Comparison of ENCODE assay signal across 12 cellular contexts in genomic region chr2:233083782-233084181, GRCh38. TPM values are rescaled to one million over a fixed set of nuclear protein-coding genes. Genes with fewer than 3 reads are reported as not detected.
DNase-seq lines count a peak whose midpoint lies in the region; ATAC-seq, FAIRE-seq and TF ChIP-seq lines count a peak whose summit lies in the region.
"Had no signal": no experiment of that assay in that cellular context is flagged by ENCODE, and none has a peak within 500 bp of the region (broad histone marks: within the 10 kb centered on the region; RNA-seq: fewer than 3 reads in every experiment).

No MANE protein-coding gene starts in this region.

- intact Hi-C loops in heart left ventricle (cut with DNase I) (loop anchor here in 2 of 10 donors (2.0 kb wide), 2 partner anchors 21 to 23 kb away; partner anchors contain the start of gene INPP5D (in 1 of the 2)), Right ventricle myocardium superior (cut with DNase I) (no loop called here), GM12878 (cut with micrococcal nuclease; ENCODE audit: unreplicated experiment) (loop anchor here (5.0 kb wide), 2 partner anchors 119 to 169 kb away; partner anchors contain the start of gene ATG16L1), PC-3 (cut with micrococcal nuclease) (no loop called here)

- H3K4me3 Mint-ChIP-seq in HFFc6 = no peak overlapping the region

- H3K9ac ChIP-seq in GM12878 (ENCODE audit: control insufficient read depth, insufficient read depth, low read length) = peak overlapping the region; percentile 92
- no peak overlapping the region for H3K9ac ChIP-seq in PC-3 (ENCODE audit: low read length)

- H3K27me3 ChIP-seq in heart left ventricle (no peaks in the 10 kb centered on the region), GM12878 (replicated peaks in 1 of 2; ENCODE audit: control insufficient read depth in 2 of 2, insufficient read depth in 2 of 2, low read length in 1 of 2) (no peaks in the 10 kb centered on the region), muscle layer of duodenum (ENCODE audit: low read depth, low read length) (no peaks in the 10 kb centered on the region), upper lobe of left lung (no peaks in the 10 kb centered on the region), PC-3 (ENCODE audit: low read length) (no peaks in the 10 kb centered on the region)

- H3K4me3 ChIP-seq in heart left ventricle (peak overlapping the region in 2 of 12 donors; percentile 8 to 31), GM12878 (peak overlapping the region; percentile 47; the same call in 1 of the 2 replicates), muscle layer of duodenum (ENCODE audit: low read depth in 1 of 2, low read length in 2 of 2) (no peak overlapping the region), upper lobe of left lung (no peak overlapping the region), PC-3 (ENCODE audit: low read length) (no peak overlapping the region)
- H3K4me3 ChIP-seq: smooth muscle cell had no signal

- H2AFZ ChIP-seq in GM12878 (ENCODE audit: control insufficient read depth, low read depth, low read length) (no peak overlapping the region), PC-3 (ENCODE audit: low read length) (no peak overlapping the region)

- peak overlapping the region; percentile 88 for H3K4me2 ChIP-seq in GM12878 (ENCODE audit: control insufficient read depth, insufficient read depth)
- no peak overlapping the region for H3K4me2 ChIP-seq in PC-3 (ENCODE audit: low read length)
- H3K4me2 ChIP-seq: smooth muscle cell had no signal

- H3K4me1 Mint-ChIP-seq in HFFc6 (ENCODE audit: low read depth) = peaks cover 6% of the 10 kb centered on the region

- no peaks in the 10 kb centered on the region for H3K9me2 ChIP-seq in PC-3 (replicated peaks; ENCODE audit: low read length)

- CTCF ChIA-PET in GM12878 (lab: Yijun Ruan, JAX) = interaction anchor here (1.0 to 5.8 kb wide), 8 partner anchors 8 to 52 kb away, joined by 3 to 68 read pairs (median 3); partner anchors contain the start of gene INPP5D
- CTCF ChIA-PET in PC-3 (lab: Charles Lee) = no interaction called here

- ATAC-seq in heart left ventricle = peak in 1 of 4 donors; percentile 23
- no peak for ATAC-seq in Right ventricle myocardium superior (ENCODE audit: poor library complexity)
- ATAC-seq in GM12878 = no peak
- ATAC-seq in upper lobe of left lung (ENCODE audit: low FRiP score in 2 of 2) = no peak
- ATAC-seq in PC-3 = no peak
- ATAC-seq in HG02588 (IDR thresholded peaks at IDR 0.05; ENCODE audit: unreplicated experiment) = no peak

- H4K20me1 ChIP-seq in GM12878 (ENCODE audit: control insufficient read depth, insufficient read depth) (no peaks in the 10 kb centered on the region), PC-3 (ENCODE audit: low read length) (no peaks in the 10 kb centered on the region)

- TF ChIP-seq RAD21 in GM12878 (IDR thresholded peaks at IDR 0.05; ENCODE audit: insufficient read depth, low read depth, low read length) = no peak

- no peaks in the 10 kb centered on the region for H3F3A ChIP-seq in PC-3 (ENCODE audit: low read length, unreplicated experiment)

- FAIRE-seq in GM12878 (lab: Jason Lieb, UNC) = no peak

- H3K36me3 ChIP-seq in heart left ventricle = peaks cover 0 to 19% (median 0%) of the 10 kb centered on the region in 9 donors
- H3K36me3 ChIP-seq in GM12878 (ENCODE audit: control insufficient read depth in 2 of 2, insufficient read depth in 2 of 2, low read length in 1 of 2) = peaks cover 17 to 40% of the 10 kb centered on the region in 2 experiments
- no peaks in the 10 kb centered on the region for H3K36me3 ChIP-seq in muscle layer of duodenum (ENCODE audit: control insufficient read depth in 1 of 2, insufficient read depth in 2 of 2, low read length in 2 of 2)
- H3K36me3 ChIP-seq in upper lobe of left lung = no peaks in the 10 kb centered on the region
- no peaks in the 10 kb centered on the region for H3K36me3 ChIP-seq in PC-3 (ENCODE audit: low read depth, low read length)

- no peak overlapping the region for H3K27ac Mint-ChIP-seq in HFFc6

- H3K4me1 ChIP-seq in heart left ventricle (peaks cover 8 to 100% (median 31%) of the 10 kb centered on the region in 12 donors), GM12878 (ENCODE audit: control insufficient read depth, insufficient read depth, low read length) (peaks cover 93% of the 10 kb centered on the region), muscle layer of duodenum (ENCODE audit: control insufficient read depth in 1 of 2, insufficient read depth in 2 of 2, low read length in 2 of 2) (peaks cover 5 to 7% of the 10 kb centered on the region in 2 donors), upper lobe of left lung (peaks cover 71 to 86% (median 79%) of the 10 kb centered on the region in 4 donors), PC-3 (ENCODE audit: insufficient read depth, low read length) (peaks cover 7% of the 10 kb centered on the region)

- peak overlapping the region; percentile 72 to 97 (median 84) for H3K27ac ChIP-seq in heart left ventricle
- peak overlapping the region; percentile 100 for H3K27ac ChIP-seq in GM12878 (ENCODE audit: control insufficient read depth, insufficient read depth)
- peak overlapping the region; percentile 12 for H3K27ac ChIP-seq in muscle layer of duodenum (ENCODE audit: low read length)
- H3K27ac ChIP-seq in upper lobe of left lung = peak overlapping the region; percentile 84 to 95 (median 86)
- no peak overlapping the region for H3K27ac ChIP-seq in PC-3 (ENCODE audit: low read length)

- TF ChIP-seq EP300 in GM12878 (IDR thresholded peaks at IDR 0.05; ENCODE audit: borderline replicate concordance in 1 of 2, control insufficient read depth in 1 of 2, low read depth in 2 of 2, low read length in 2 of 2) (no peak), upper lobe of left lung (IDR thresholded peaks at IDR 0.05) (no peak)

- SMC1A ChIA-PET in GM12878 (lab: Charles Lee; ENCODE audit: uncharacterized antibody, unreplicated experiment) = interaction anchor here (0.6 to 17.9 kb wide), 9 partner anchors 6 to 167 kb away, joined by 3 to 351 read pairs (median 19); partner anchors contain the start of genes ATG16L1 and INPP5D

- TF ChIP-seq POLR2A in heart left ventricle (IDR thresholded peaks at IDR 0.05) (no peak), GM12878 (IDR thresholded peaks at IDR 0.05; ENCODE audit: low read depth, low read length) (no peak), upper lobe of left lung (IDR thresholded peaks at IDR 0.05) (no peak)

- no peaks in the 10 kb centered on the region for H3K36me3 Mint-ChIP-seq in HFFc6 (ENCODE audit: low read depth)

- DNase-seq in heart left ventricle (no peak), Right ventricle myocardium superior (no peak), GM12878 (ENCODE audit: low read depth, low spot score) (no peak), upper lobe of left lung (no peak), PC-3 (no peak), HFFc6 (no peak)
- DNase-seq: amniotic stem cell, NCI-H748 treated with DMSO at 0.1 percent for 48 hours had no signal

- H3K9me3 ChIP-seq in heart left ventricle (no peaks in the 10 kb centered on the region), GM12878 (replicated peaks; ENCODE audit: control insufficient read depth, insufficient read depth, low read length) (no peaks in the 10 kb centered on the region), muscle layer of duodenum (ENCODE audit: control insufficient read depth in 1 of 2, low read length in 2 of 2) (no peaks in the 10 kb centered on the region), upper lobe of left lung (no peaks in the 10 kb centered on the region), PC-3 (ENCODE audit: low read length) (no peaks in the 10 kb centered on the region)

- POLR2A ChIA-PET in GM12878 (lab: Charles Lee) (interaction anchor here (0.6 to 11.9 kb wide), 8 partner anchors 8 to 59 kb away, joined by 3 to 271 read pairs (median 8); partner anchors contain the start of gene INPP5D), PC-3 (lab: Charles Lee; ENCODE audit: unreplicated experiment) (no interaction called here)

- no peak for TF ChIP-seq CTCF in heart left ventricle (IDR thresholded peaks at IDR 0.05)
- no peak for TF ChIP-seq CTCF in GM12878 (IDR thresholded peaks at IDR 0.05 in 2 of 3, conservative IDR thresholded peaks at IDR 0.05 in 1 of 3; ENCODE audit: control insufficient read depth in 2 of 3, extremely low read depth in 1 of 3, insufficient read depth in 1 of 3, low read depth in 3 of 3, low read length in 3 of 3)
- no peak for TF ChIP-seq CTCF in upper lobe of left lung (IDR thresholded peaks at IDR 0.05)
- no peak for TF ChIP-seq CTCF in PC-3 (conservative IDR thresholded peaks at IDR 0.05; ENCODE audit: low read depth, low read length)
- TF ChIP-seq CTCF in HFFc6 (IDR thresholded peaks at IDR 0.05) = no peak

- H3K79me2 ChIP-seq in GM12878 (ENCODE audit: control insufficient read depth, insufficient read depth, low read length) (peaks cover 77% of the 10 kb centered on the region), PC-3 (ENCODE audit: low read length) (no peaks in the 10 kb centered on the region)

- no peaks in the 10 kb centered on the region for H3K9me3 Mint-ChIP-seq in HFFc6

- in situ Hi-C loops in GM12878 (cut with MboI) = no loop called here

- peaks cover 35% of the 10 kb centered on the region for H3K27me3 Mint-ChIP-seq in HFFc6 (ENCODE audit: insufficient read depth)

- BruUV-seq in GM12878 (replicated peaks; lab: Mats Ljungman, UMichigan) (no TSS peak), PC-3 (replicated peaks; lab: Mats Ljungman, UMichigan) (no TSS peak)

- WGBS in heart left ventricle, 4 donors = 72 to 82% (median 78%) methylated on average over 8 of the region's 8 CpGs
- WGBS in GM12878 (ENCODE audit: insufficient coverage, insufficient replicate concordance, low lambda C conversion rate, missing lambda C conversion rate) = 29% methylated on average over 8 of the region's 8 CpGs
- 74 to 75% methylated on average over 8 of the region's 8 CpGs for WGBS in upper lobe of left lung, 2 donors

- RAD21 ChIA-PET in GM12878 (lab: Charles Lee; ENCODE audit: unreplicated experiment) = interaction anchor here (0.6 to 15.1 kb wide), 12 partner anchors 8 to 140 kb away, joined by 3 to 361 read pairs (median 12); partner anchors contain the start of gene INPP5D

RNA-seq across cellular contexts. Expression of gene INPP5D, which starts 23.6 kb away (rescaled TPM):
- total RNA-seq in heart left ventricle (10 to 100 TPM in 2 of 9 donors, 1 to 10 TPM in 7; 2.8 to 29.1 (median 5.1) TPM), Right ventricle myocardium superior (4.6 TPM), GM12878 (2014; rRNA removed) (66.2 and 89.5 TPM in 2 replicates), GM12878 (2014; rRNA removed; fragmentation: Illumina TruSeq; extraction: Trizol) (64.9 and 74.6 TPM in 2 replicates), GM12878 (2021) (126 and 139 TPM in 2 replicates), upper lobe of left lung (100 to 1,000 TPM in 1 of 6 donors, 10 to 100 TPM in 5; 17.6 to 243 (median 31.7) TPM), PC-3 (2014; rRNA removed) (0.26 and 1.9 TPM in 2 replicates)
- polyA plus RNA-seq in heart left ventricle (1 to 10 TPM; 3.6 to 4.1 TPM), GM12878 (2011; rRNA removed) (24.3 and 43.0 TPM in 2 replicates), GM12878 (2014; fragmentation: Illumina TruSeq; extraction: Trizol) (78.1 and 101 TPM in 2 replicates), GM12878 (2014; fragmentation: Nextera tagmentation; extraction: Ambion mirVana) (10 to 100 TPM; 11.8 to 19.4 TPM), GM12878 (2014; rRNA removed) (88.1 and 102 TPM in 2 replicates), GM12878 (2016; fragmentation: Nextera tagmentation; extraction: Ambion mirVana) (100 to 1,000 TPM; 101 to 104 TPM)
- 345 and 366 TPM in 2 replicates for total RNA-seq in GM12878 (2013; cell fraction: nucleolus; rRNA removed)
- polyA plus RNA-seq in GM12878 (2011; ENCODE audit: low read depth) = 51.0 TPM
- polyA plus RNA-seq in GM12878 (2011; cell fraction: cytosol; rRNA removed) = 39.4 and 45.6 TPM in 2 replicates
- 143 and 184 TPM in 2 replicates for polyA plus RNA-seq in GM12878 (2011; cell fraction: nucleus; rRNA removed)
- polyA plus RNA-seq in GM12878 (2012) = 79.5 and 83.6 TPM in 2 replicates
- 142 and 157 TPM in 2 replicates for polyA minus RNA-seq in GM12878 (2011; rRNA and poly(A)+ RNA removed)
- 40.2 and 55.8 TPM in 2 replicates for polyA minus RNA-seq in GM12878 (2011; cell fraction: cytosol; rRNA and poly(A)+ RNA removed)
- polyA minus RNA-seq in GM12878 (2011; cell fraction: nucleus; rRNA and poly(A)+ RNA removed) = 114 and 175 TPM in 2 replicates
- under 1 TPM in 5 of 6 experiments, not detected in 1; 0.19 to 0.66 (median 0.43) TPM for total RNA-seq in HFFc6 (2021; fragmentation: NEBNext Ultra II Directional; extraction: Animal tissue kit (Norgen Biotek cat#: 25700))

RNA-seq across cellular contexts. Expression of gene NEU2, which starts 51.3 kb away (rescaled TPM):
- not detected for total RNA-seq in heart left ventricle
- polyA plus RNA-seq in heart left ventricle = not detected
- total RNA-seq in Right ventricle myocardium superior = not detected
- total RNA-seq in GM12878 (2013; cell fraction: nucleolus; rRNA removed) = not detected in 2 replicates
- not detected in 2 replicates for total RNA-seq in GM12878 (2014; rRNA removed)
- total RNA-seq in GM12878 (2014; rRNA removed; fragmentation: Illumina TruSeq; extraction: Trizol) = not detected in 2 replicates
- not detected in 2 replicates for total RNA-seq in GM12878 (2021)
- polyA plus RNA-seq in GM12878 (2011; ENCODE audit: low read depth) = not detected
- polyA plus RNA-seq in GM12878 (2011; rRNA removed) = not detected in 2 replicates
- not detected in 2 replicates for polyA plus RNA-seq in GM12878 (2011; cell fraction: cytosol; rRNA removed)
- not detected in 2 replicates for polyA plus RNA-seq in GM12878 (2011; cell fraction: nucleus; rRNA removed)
- not detected in 2 replicates for polyA plus RNA-seq in GM12878 (2012)
- polyA plus RNA-seq in GM12878 (2014; fragmentation: Illumina TruSeq; extraction: Trizol) = not detected in 2 replicates
- not detected for polyA plus RNA-seq in GM12878 (2014; fragmentation: Nextera tagmentation; extraction: Ambion mirVana)
- polyA plus RNA-seq in GM12878 (2014; rRNA removed) = not detected in 2 replicates
- not detected for polyA plus RNA-seq in GM12878 (2016; fragmentation: Nextera tagmentation; extraction: Ambion mirVana)
- not detected in 2 replicates for polyA minus RNA-seq in GM12878 (2011; rRNA and poly(A)+ RNA removed)
- not detected in 2 replicates for polyA minus RNA-seq in GM12878 (2011; cell fraction: cytosol; rRNA and poly(A)+ RNA removed)
- polyA minus RNA-seq in GM12878 (2011; cell fraction: nucleus; rRNA and poly(A)+ RNA removed) = not detected in 2 replicates
- total RNA-seq in upper lobe of left lung = not detected
- 4.0 and 4.5 TPM in 2 replicates for total RNA-seq in PC-3 (2014; rRNA removed)
- total RNA-seq in HFFc6 (2021; fragmentation: NEBNext Ultra II Directional; extraction: Animal tissue kit (Norgen Biotek cat#: 25700)) = not detected
- total RNA-seq: LHCN-M2 had no signal
- polyA plus RNA-seq: smooth muscle cell had no signal
